20 cellular contexts compared by ENCODE assay signal in genomic region chr19:44819246-44819832, GRCh38. TPM values are rescaled to one million over a fixed set of nuclear protein-coding genes. Genes with fewer than 3 reads are reported as not detected.
DNase-seq lines count a peak whose midpoint lies in the region; ATAC-seq, FAIRE-seq and TF ChIP-seq lines count a peak whose summit lies in the region.
"Had no signal": no experiment of that assay in that cellular context is flagged by ENCODE, and none has a peak within 500 bp of the region (broad histone marks: within the 10 kb centered on the region; RNA-seq: fewer than 3 reads in every experiment).

No MANE protein-coding gene starts in this region.

- no peak overlapping the region for H3K4me2 ChIP-seq in mesenchymal stem cell (ENCODE audit: low read length, poor library complexity, severe bottlenecking)

- TF ChIP-seq CTCF in D721Med (IDR thresholded peaks at IDR 0.05; ENCODE audit: insufficient read depth, missing control alignments): no peak
- TF ChIP-seq CTCF in tibial artery (IDR thresholded peaks at IDR 0.05): no peak

- CTCF ChIA-PET in HEK293T (lab: Yijun Ruan, JAX): interaction anchor here (1.5 kb wide), 1 partner anchor 29 kb away, joined by 4 read pairs; no protein-coding TSS in a partner anchor

- no peak overlapping the region for H2AK5ac ChIP-seq in mesenchymal stem cell (ENCODE audit: low read length, severe bottlenecking)

- H2BK120ac ChIP-seq in mesenchymal stem cell (ENCODE audit: low read depth, low read length): no peak overlapping the region

- no peak for ATAC-seq in GM18505 (IDR thresholded peaks at IDR 0.05; ENCODE audit: unreplicated experiment)
- ATAC-seq in GM21529 (IDR thresholded peaks at IDR 0.05; ENCODE audit: unreplicated experiment): no peak
- ATAC-seq: CD8-positive, alpha-beta T cell; GM12878 had no signal

- intact Hi-C loops in tibial artery (cut with DNase I; ENCODE audit: low total_unique reads): no loop called here

- no peak overlapping the region for H3K23ac ChIP-seq in mesenchymal stem cell (ENCODE audit: low read length in 2 of 2)

- peaks cover 3% of the 10 kb centered on the region for H3K4me1 ChIP-seq in mesenchymal stem cell (ENCODE audit: control insufficient read depth, insufficient read depth, low read depth, low read length)
- H3K4me1 ChIP-seq in tibial artery: peaks cover 0 to 47% (median 33%) of the 10 kb centered on the region in 4 donors

- H3K27me3 ChIP-seq in mesenchymal stem cell (ENCODE audit: control insufficient read depth in 1 of 2, insufficient read depth in 1 of 2, low read length in 2 of 2) (peaks cover 18 to 22% of the 10 kb centered on the region in 2 experiments), tibial artery (no peaks in the 10 kb centered on the region)

- H3K27ac ChIP-seq in mesenchymal stem cell (ENCODE audit: low read length, poor library complexity, severe bottlenecking): no peak overlapping the region
- H3K27ac ChIP-seq in tibial artery: peak overlapping the region; percentile 82 to 89
- H3K27ac ChIP-seq: GM23248 had no signal

- H3K4me3 ChIP-seq in mesenchymal stem cell (ENCODE audit: insufficient read depth in 1 of 2, low read depth in 1 of 2, low read length in 2 of 2): no peak overlapping the region
- H3K4me3 ChIP-seq in tibial artery: no peak overlapping the region
- H3K4me3 ChIP-seq: GM12878, GM23248 had no signal

- peak; percentile 10 for DNase-seq in D721Med (ENCODE audit: insufficient read length, low spot score)
- peak; percentile 6 for DNase-seq in HEK293T (ENCODE audit: extremely low spot score)
- DNase-seq in mesenchymal stem cell: no peak
- no peak for DNase-seq in tibial artery
- no peak for DNase-seq in NCI-H1436 (lab: John Stamatoyannopoulos, UW)
- DNase-seq: C1 segment of cervical spinal cord; Caco-2; CD8-positive, alpha-beta T cell; DMS 273 treated with DMSO at 0.1 percent for 48 hours; DMS79; EL; GDM1; GM23248; H9 had no signal

- no peak overlapping the region for H2AFZ ChIP-seq in mesenchymal stem cell (ENCODE audit: low read depth, low read length)
- H2AFZ ChIP-seq: GM23248 had no signal

- H3K36me3 ChIP-seq in mesenchymal stem cell (ENCODE audit: control insufficient read depth in 1 of 2, insufficient read depth in 2 of 2, low read depth in 1 of 2, low read length in 2 of 2) (peaks cover 0 to 6% of the 10 kb centered on the region in 2 experiments), tibial artery (peaks cover 48 to 64% (median 53%) of the 10 kb centered on the region in 3 donors)

- no peak overlapping the region for H3K14ac ChIP-seq in mesenchymal stem cell (ENCODE audit: low read length in 2 of 2)

- no peak for FAIRE-seq in D721Med (lab: Jason Lieb, UNC)
- FAIRE-seq: GM12878, GM18507, H1 had no signal

- H4K8ac ChIP-seq in mesenchymal stem cell (ENCODE audit: low read length): no peak overlapping the region

- H3K9me3 ChIP-seq in mesenchymal stem cell (ENCODE audit: control insufficient read depth, low read length): no peaks in the 10 kb centered on the region
- no peaks in the 10 kb centered on the region for H3K9me3 ChIP-seq in tibial artery
- H3K9me3 ChIP-seq: Caco-2 had no signal

- no peaks in the 10 kb centered on the region for H3K79me1 ChIP-seq in mesenchymal stem cell (replicated peaks; ENCODE audit: low read length, poor library complexity, severe bottlenecking)

- H3K18ac ChIP-seq in mesenchymal stem cell (ENCODE audit: low read depth in 1 of 2, low read length in 2 of 2): no peak overlapping the region

- H4K91ac ChIP-seq in mesenchymal stem cell (ENCODE audit: low read length): peak overlapping the region; percentile 34

- no peak overlapping the region for H2BK15ac ChIP-seq in mesenchymal stem cell (ENCODE audit: low read depth, poor library complexity, severe bottlenecking)

- no peak overlapping the region for H3K4ac ChIP-seq in mesenchymal stem cell (ENCODE audit: low read depth in 1 of 2, low read length in 2 of 2)

- 90% methylated on average over 26 of the region's 28 CpGs for WGBS in mesenchymal stem cell

- H2BK5ac ChIP-seq in mesenchymal stem cell (ENCODE audit: low read depth, low read length, poor library complexity, severe bottlenecking): no peak overlapping the region

- H3K9ac ChIP-seq in mesenchymal stem cell (ENCODE audit: low read length): no peak overlapping the region
- H3K9ac ChIP-seq: GM23248 had no signal

- no peak overlapping the region for H2BK12ac ChIP-seq in mesenchymal stem cell (ENCODE audit: low read length in 2 of 2)

- POLR2A ChIA-PET in HEK293T (lab: Yijun Ruan, JAX): no interaction called here

- no peak for TF ChIP-seq POLR2A in GM18505 (IDR thresholded peaks at IDR 0.05; ENCODE audit: borderline replicate concordance, extremely low read depth, insufficient read depth, insufficient read length)

TF ChIP-seq in HEK293T, 16 proteins besides CTCF, POLR2A, EP300 and RAD21:
- TF ChIP-seq LEF1 (IDR thresholded peaks at IDR 0.05; ENCODE audit: borderline replicate concordance) (no peak), SUZ12 (IDR thresholded peaks at IDR 0.05) (no peak), FOXM1 (IDR thresholded peaks at IDR 0.05; ENCODE audit: borderline replicate concordance) (no peak), HDGF (IDR thresholded peaks at IDR 0.05; ENCODE audit: borderline replicate concordance) (no peak), BHLHE40 (IDR thresholded peaks at IDR 0.05; ENCODE audit: borderline replicate concordance) (no peak), L3MBTL2 (conservative IDR thresholded peaks at IDR 0.05) (no peak), FOXK2 (IDR thresholded peaks at IDR 0.05) (no peak), ARNT (IDR thresholded peaks at IDR 0.05) (no peak), SP1 (IDR thresholded peaks at IDR 0.05) (no peak), NFRKB (IDR thresholded peaks at IDR 0.05) (no peak)
TF ChIP-seq in HEK293T: peak in this region for 0.

RNA-seq across cellular contexts. Expression of gene BCAM, which starts 10.4 kb away (rescaled TPM):
- polyA plus RNA-seq in mesenchymal stem cell (2013, experiment 1 of 2): 19.9 TPM
- 20.0 TPM for polyA plus RNA-seq in mesenchymal stem cell (2013, experiment 2 of 2)

RNA-seq across cellular contexts. Expression of gene NECTIN2, which starts 26.8 kb away (rescaled TPM):
- 234 TPM for polyA plus RNA-seq in mesenchymal stem cell (2013, experiment 1 of 2)
- polyA plus RNA-seq in mesenchymal stem cell (2013, experiment 2 of 2): 231 TPM

RNA-seq across cellular contexts. Expression of gene CBLC, which starts 41.6 kb away (rescaled TPM):
- polyA plus RNA-seq in mesenchymal stem cell (2013, experiment 1 of 2): not detected
- polyA plus RNA-seq in mesenchymal stem cell (2013, experiment 2 of 2): not detected
- polyA plus RNA-seq: BJ, GM12878, GM23248 had no signal

Comparison
In these comparisons a context has a peak if more than half of its experiments do, and no peak if none do; other contexts are left out.
1. DNase-seq: peak in D721Med (single experiment) and HEK293T (single experiment); none in mesenchymal stem cell (single experiment), tibial artery (0 of 2) and NCI-H1436 (single experiment).